19 cellular contexts compared by ENCODE assay signal in the genomic region with DNA sequence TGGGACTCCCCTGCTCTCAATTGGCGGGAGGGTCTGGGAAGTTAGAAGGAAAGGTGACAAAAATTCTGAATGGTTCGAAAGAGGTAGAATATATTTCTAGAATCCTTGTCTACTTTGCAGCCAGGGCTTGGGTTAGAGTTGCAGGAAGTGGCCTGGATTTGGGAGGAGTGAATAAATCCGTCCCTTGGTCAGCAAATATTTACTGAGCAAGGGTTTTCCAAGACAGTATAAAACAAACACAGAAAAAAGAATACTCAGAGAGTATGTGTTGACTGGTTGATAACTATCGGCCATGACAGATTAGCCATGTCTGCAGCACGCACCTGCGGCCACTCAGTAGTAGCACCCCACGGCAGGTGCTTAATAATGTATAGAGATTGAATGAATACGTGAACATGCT. TPM values are rescaled to one million over a fixed set of nuclear protein-coding genes. Genes with fewer than 3 reads are reported as not detected.
A peak's percentile ranks its signal among the peaks of the same experiment; 100 is the strongest.
DNase-seq lines count a peak whose midpoint lies in the region; ATAC-seq and TF ChIP-seq lines count a peak whose summit lies in the region.
"Had no signal": no experiment of that assay in that cellular context is flagged by ENCODE, and none has a peak within 500 bp of the region (broad histone marks: within the 10 kb centered on the region; RNA-seq: fewer than 3 reads in every experiment).

No MANE protein-coding gene starts in this region.

- no peak for TF ChIP-seq EP300 in stomach (IDR thresholded peaks at IDR 0.05)

- H3K9me3 ChIP-seq in stomach, result no peaks in the 10 kb centered on the region
- H3K9me3 ChIP-seq: BLaER1, heart left ventricle, SK-N-SH, tibial artery had no signal

- peaks cover 0 to 38% (median 13%) of the 10 kb centered on the region in 3 donors for H3K27me3 ChIP-seq in stomach
- H3K27me3 ChIP-seq: tibial artery had no signal

- intact Hi-C loops in natural killer cell (cut with micrococcal nuclease) (no loop called here), stomach (cut with DNase I; ENCODE audit: low total_unique reads) (no loop called here), lower leg skin (cut with DNase I; ENCODE audit: low total_unique reads) (no loop called here)

- peak overlapping the region; percentile 90 for H3K4me3 Mint-ChIP-seq in natural killer cell treated with Interleukin-12 subunit alpha and Interleukin-12 subunit beta and Interleukin-15 and Interleukin-18, amount 100 ng/mL, for 72 hours
- H3K4me3 Mint-ChIP-seq in natural killer cell (no peak overlapping the region), brain (no peak overlapping the region)
- no peak overlapping the region for H3K4me3 Mint-ChIP-seq in stimulated activated memory B cell treated with anti-CD40 and anti-IgM and Interleukin-4, amounts not matched to agents 10 μg/mL and 1 μg/mL and 100 μg/mL, for 72 hours
- H3K4me3 Mint-ChIP-seq: HFFc6 had no signal

- no peaks in the 10 kb centered on the region for H3K9me3 Mint-ChIP-seq in natural killer cell treated with Interleukin-12 subunit alpha and Interleukin-12 subunit beta and Interleukin-15 and Interleukin-18, amount 100 ng/mL, for 72 hours
- no peaks in the 10 kb centered on the region for H3K9me3 Mint-ChIP-seq in natural killer cell
- H3K9me3 Mint-ChIP-seq in brain, result no peaks in the 10 kb centered on the region
- no peaks in the 10 kb centered on the region for H3K9me3 Mint-ChIP-seq in stimulated activated memory B cell treated with anti-CD40 and anti-IgM and Interleukin-4, amounts not matched to agents 10 μg/mL and 1 μg/mL and 100 μg/mL, for 72 hours
- H3K9me3 Mint-ChIP-seq: HFFc6 had no signal

- no peak for ATAC-seq in natural killer cell treated with Interleukin-12 subunit alpha and Interleukin-12 subunit beta and Interleukin-15 and Interleukin-18, amount 100 ng/mL, for 72 hours
- no peak for ATAC-seq in natural killer cell
- no peak for ATAC-seq in stimulated activated memory B cell treated with anti-CD40 and anti-IgM and Interleukin-4, amounts not matched to agents 10 μg/mL and 1 μg/mL and 100 μg/mL, for 72 hours
- no peak for ATAC-seq in HG02642 (IDR thresholded peaks at IDR 0.05; ENCODE audit: poor library complexity, unreplicated experiment)
- ATAC-seq: heart left ventricle, Panc1, sciatic nerve had no signal

- peak; percentile 44 for DNase-seq in natural killer cell treated with Interleukin-12 subunit alpha and Interleukin-12 subunit beta and Interleukin-15 and Interleukin-18, amount 100 ng/mL, for 72 hours (ENCODE audit: low spot score)
- DNase-seq in natural killer cell (no peak), NCI-H510A treated with DMSO at 0.1 percent for 48 hours (lab: John Stamatoyannopoulos, UW) (peak; percentile 15), stomach (no peak), lower leg skin (ENCODE audit: low spot score in 2 of 2) (no peak)
- DNase-seq: activated naive CD4-positive, alpha-beta T cell treated with anti-CD3 and anti-CD28 coated beads, Interleukin-2, amount 50 U/mL, for 16 hours; DMS79 treated with DMSO at 0.1 percent for 48 hours; heart left ventricle; HFFc6; IMR-90; SK-N-SH; tibial artery had no signal

- H3K27ac Mint-ChIP-seq in natural killer cell treated with Interleukin-12 subunit alpha and Interleukin-12 subunit beta and Interleukin-15 and Interleukin-18, amount 100 ng/mL, for 72 hours, result peak overlapping the region; percentile 76 to 93
- H3K27ac Mint-ChIP-seq in natural killer cell, result no peak overlapping the region
- peak overlapping the region in 3 of 5 experiments; percentile 3 to 15 (median 6) for H3K27ac Mint-ChIP-seq in brain
- H3K27ac Mint-ChIP-seq in stimulated activated memory B cell treated with anti-CD40 and anti-IgM and Interleukin-4, amounts not matched to agents 10 μg/mL and 1 μg/mL and 100 μg/mL, for 72 hours, result no peak overlapping the region
- H3K27ac Mint-ChIP-seq: HFFc6 had no signal

- peaks cover 0 to 9% (median 6%) of the 10 kb centered on the region in 4 donors for H3K36me3 ChIP-seq in stomach
- H3K36me3 ChIP-seq: BLaER1, cardiac muscle cell had no signal

- WGBS in stomach, 5 donors, result 24 to 47% (median 40%) methylated on average over 8 of the region's 8 CpGs
- WGBS in lower leg skin, 2 donors, result 80 to 83% methylated on average over 8 of the region's 8 CpGs

- no peak for TF ChIP-seq POLR2A in stomach (IDR thresholded peaks at IDR 0.05)
- TF ChIP-seq POLR2A in lower leg skin (IDR thresholded peaks at IDR 0.05), result no peak

- peaks cover 29 to 49% of the 10 kb centered on the region in 2 donors for H3K27me3 Mint-ChIP-seq in natural killer cell treated with Interleukin-12 subunit alpha and Interleukin-12 subunit beta and Interleukin-15 and Interleukin-18, amount 100 ng/mL, for 72 hours
- H3K27me3 Mint-ChIP-seq in natural killer cell (ENCODE audit: low read depth in 2 of 2) (peaks cover 61 to 70% of the 10 kb centered on the region in 2 donors), brain (peaks cover 5% of the 10 kb centered on the region)
- peaks cover 80% of the 10 kb centered on the region for H3K27me3 Mint-ChIP-seq in stimulated activated memory B cell treated with anti-CD40 and anti-IgM and Interleukin-4, amounts not matched to agents 10 μg/mL and 1 μg/mL and 100 μg/mL, for 72 hours

- H3K4me1 Mint-ChIP-seq in natural killer cell treated with Interleukin-12 subunit alpha and Interleukin-12 subunit beta and Interleukin-15 and Interleukin-18, amount 100 ng/mL, for 72 hours (ENCODE audit: low read depth in 2 of 2), result peaks cover 38 to 63% of the 10 kb centered on the region in 2 donors
- peaks cover 19 to 31% of the 10 kb centered on the region in 2 donors for H3K4me1 Mint-ChIP-seq in natural killer cell
- peaks cover 69% of the 10 kb centered on the region for H3K4me1 Mint-ChIP-seq in brain
- peaks cover 71% of the 10 kb centered on the region for H3K4me1 Mint-ChIP-seq in stimulated activated memory B cell treated with anti-CD40 and anti-IgM and Interleukin-4, amounts not matched to agents 10 μg/mL and 1 μg/mL and 100 μg/mL, for 72 hours

- peaks cover 23% of the 10 kb centered on the region for H3K36me3 Mint-ChIP-seq in natural killer cell treated with Interleukin-12 subunit alpha and Interleukin-12 subunit beta and Interleukin-15 and Interleukin-18, amount 100 ng/mL, for 72 hours
- H3K36me3 Mint-ChIP-seq in natural killer cell (no peaks in the 10 kb centered on the region), brain (peaks cover 26% of the 10 kb centered on the region)
- H3K36me3 Mint-ChIP-seq in stimulated activated memory B cell treated with anti-CD40 and anti-IgM and Interleukin-4, amounts not matched to agents 10 μg/mL and 1 μg/mL and 100 μg/mL, for 72 hours, result no peaks in the 10 kb centered on the region

- H3K4me3 ChIP-seq in stomach, result no peak overlapping the region
- no peak overlapping the region for H3K4me3 ChIP-seq in lower leg skin (ENCODE audit: low read depth, poor library complexity, severe bottlenecking)
- H3K4me3 ChIP-seq: BLaER1, cardiac muscle cell, tibial artery had no signal

- TF ChIP-seq CTCF in natural killer cell (IDR thresholded peaks at IDR 0.05) (no peak), brain (conservative IDR thresholded peaks at IDR 0.05) (no peak), stomach (IDR thresholded peaks at IDR 0.05) (no peak), lower leg skin (IDR thresholded peaks at IDR 0.05) (no peak)

- peak overlapping the region in 4 of 5 donors; percentile 10 to 66 (median 59) for H3K27ac ChIP-seq in stomach
- H3K27ac ChIP-seq: BLaER1, cardiac muscle cell, tibial artery had no signal

- peaks cover 30 to 80% (median 70%) of the 10 kb centered on the region in 4 donors for H3K4me1 ChIP-seq in stomach

RNA-seq across cellular contexts. Expression of a gene that starts 3.5 kb away (rescaled TPM):
- 100 to 1,000 TPM in 1 of 2 donors, 10 to 100 TPM in 1; 78.2 to 365 TPM for total RNA-seq in natural killer cell treated with Interleukin-12 subunit alpha and Interleukin-12 subunit beta and Interleukin-15 and Interleukin-18, amount 100 ng/mL, for 72 hours
- total RNA-seq in natural killer cell, result 1 to 10 TPM in 1 of 3 donors, under 1 TPM in 2; 0.36 to 7.6 (median 0.78) TPM
- 0.81 TPM for polyA plus RNA-seq in brain (ENCODE audit: insufficient read depth, low read depth, low replicate concordance)
- total RNA-seq in stomach, result 1 to 10 TPM in 2 of 5 donors, not detected in 3; 2.2 to 2.3 TPM
- 1 to 10 TPM in 2 of 3 donors, under 1 TPM in 1; 0.25 to 1.4 (median 1.2) TPM for polyA plus RNA-seq in stomach
- 1 to 10 TPM in 1 of 4 donors, under 1 TPM in 1, not detected in 2; 0.52 to 1.1 TPM for total RNA-seq in lower leg skin
- total RNA-seq: IMR-90 had no signal
- polyA plus RNA-seq: cardiac muscle cell had no signal

RNA-seq across cellular contexts. Expression of a gene that starts 9.6 kb away (rescaled TPM):
- 10 to 100 TPM; 50.4 to 93.8 TPM for total RNA-seq in natural killer cell treated with Interleukin-12 subunit alpha and Interleukin-12 subunit beta and Interleukin-15 and Interleukin-18, amount 100 ng/mL, for 72 hours
- total RNA-seq in natural killer cell, result 10 to 100 TPM in 1 of 3 donors, 1 to 10 TPM in 2; 2.3 to 33.2 (median 2.8) TPM
- polyA plus RNA-seq in brain (ENCODE audit: insufficient read depth, low read depth, low replicate concordance), result 1,278 TPM
- total RNA-seq in stomach, result 100 to 1,000 TPM in 1 of 5 donors, 10 to 100 TPM in 4; 22.8 to 261 (median 78.2) TPM
- polyA plus RNA-seq in stomach, result 100 to 1,000 TPM; 228 to 363 (median 307) TPM
- total RNA-seq in lower leg skin, result 100 to 1,000 TPM in 2 of 4 donors, 10 to 100 TPM in 2; 91.6 to 131 (median 114) TPM

RNA-seq across cellular contexts. Expression of a gene that starts 13.6 kb away (rescaled TPM):
- total RNA-seq in natural killer cell treated with Interleukin-12 subunit alpha and Interleukin-12 subunit beta and Interleukin-15 and Interleukin-18, amount 100 ng/mL, for 72 hours, result 1 to 10 TPM in 1 of 2 donors, under 1 TPM in 1; 0.43 to 5.4 TPM
- 10 to 100 TPM in 1 of 3 donors, 1 to 10 TPM in 2; 8.5 to 10.1 (median 9.8) TPM for total RNA-seq in natural killer cell
- polyA plus RNA-seq in brain (ENCODE audit: insufficient read depth, low read depth, low replicate concordance), result 13.7 TPM
- total RNA-seq in stomach, result 10 to 100 TPM in 1 of 5 donors, 1 to 10 TPM in 2, not detected in 2; 7.2 to 25.9 (median 9.7) TPM
- 1 to 10 TPM; 2.0 to 7.3 (median 3.9) TPM for polyA plus RNA-seq in stomach
- total RNA-seq in lower leg skin, result 1 to 10 TPM; 2.9 to 7.0 (median 3.6) TPM

RNA-seq across cellular contexts. Expression of a gene that starts 22.8 kb away (rescaled TPM):
- 100 to 1,000 TPM in 1 of 2 donors, 10 to 100 TPM in 1; 98.3 to 124 TPM for total RNA-seq in natural killer cell treated with Interleukin-12 subunit alpha and Interleukin-12 subunit beta and Interleukin-15 and Interleukin-18, amount 100 ng/mL, for 72 hours
- total RNA-seq in natural killer cell (100 to 1,000 TPM; 114 to 117 (median 116) TPM), stomach (100 to 1,000 TPM in 4 of 5 donors, 1 to 10 TPM in 1; 9.3 to 296 (median 128) TPM), lower leg skin (100 to 1,000 TPM; 140 to 196 (median 175) TPM)
- polyA plus RNA-seq in brain (ENCODE audit: insufficient read depth, low read depth, low replicate concordance) (293 TPM), stomach (100 to 1,000 TPM; 168 to 183 (median 180) TPM)

RNA-seq across cellular contexts. Expression of a gene that starts 45.8 kb away (rescaled TPM):
- not detected for total RNA-seq in natural killer cell treated with Interleukin-12 subunit alpha and Interleukin-12 subunit beta and Interleukin-15 and Interleukin-18, amount 100 ng/mL, for 72 hours
- 1 to 10 TPM in 1 of 3 donors, under 1 TPM in 2; 0.39 to 2.1 (median 0.68) TPM for total RNA-seq in natural killer cell
- polyA plus RNA-seq in brain (ENCODE audit: insufficient read depth, low read depth, low replicate concordance), result 59.9 TPM
- 1 to 10 TPM; 1.3 to 7.5 (median 1.8) TPM for total RNA-seq in stomach
- polyA plus RNA-seq in stomach, result 1 to 10 TPM; 2.6 to 9.3 (median 6.4) TPM
- 1 to 10 TPM in 2 of 4 donors, under 1 TPM in 1, not detected in 1; 0.65 to 1.4 (median 1.3) TPM for total RNA-seq in lower leg skin

Comparison
In these comparisons a context has a peak if more than half of its experiments do, and no peak if none do; other contexts are left out.
1. DNase-seq: peak in natural killer cell treated with Interleukin-12 subunit alpha and Interleukin-12 subunit beta and Interleukin-15 and Interleukin-18, amount 100 ng/mL, for 72 hours (single experiment) and NCI-H510A treated with DMSO at 0.1 percent for 48 hours (single experiment); none in natural killer cell (single experiment), stomach (single experiment) and lower leg skin (0 of 2).
2. H3K27ac Mint-ChIP-seq: peak in natural killer cell treated with Interleukin-12 subunit alpha and Interleukin-12 subunit beta and Interleukin-15 and Interleukin-18, amount 100 ng/mL, for 72 hours (2 of 2) and brain (3 of 5); none in natural killer cell (0 of 2) and stimulated activated memory B cell treated with anti-CD40 and anti-IgM and Interleukin-4, amounts not matched to agents 10 μg/mL and 1 μg/mL and 100 μg/mL, for 72 hours (single experiment).
3. RNA of a gene that starts 3.5 kb away (total RNA-seq): 78.2 to 365 TPM in natural killer cell treated with Interleukin-12 subunit alpha and Interleukin-12 subunit beta and Interleukin-15 and Interleukin-18, amount 100 ng/mL, for 72 hours; 0.36 to 7.6 TPM in natural killer cell, 0.52 to 1.1 TPM in lower leg skin and 2.2 to 2.3 TPM in stomach; every median in the first group is over 4 times any median in the second.